In the genomic region with DNA sequence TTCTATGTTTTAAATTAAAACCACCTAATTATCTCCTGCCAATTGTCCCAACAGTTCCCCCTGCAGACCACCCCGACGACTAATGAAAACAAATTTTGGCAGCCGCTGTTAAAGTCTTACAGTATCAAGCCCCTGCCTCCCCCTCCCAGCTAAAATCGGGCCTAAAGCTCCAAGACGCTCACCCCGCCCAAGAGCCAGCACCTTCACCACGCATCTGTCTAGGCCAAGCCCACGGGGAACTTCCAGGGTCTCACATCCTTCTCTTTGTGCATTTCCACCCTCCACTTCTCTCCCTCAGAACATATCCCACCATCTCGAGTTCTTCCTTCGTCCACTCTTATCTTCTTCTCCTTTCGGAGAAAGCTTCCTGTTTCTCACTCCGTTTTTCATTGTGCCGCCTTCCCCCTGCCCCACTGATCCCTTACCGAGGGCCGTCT, we compare ENCODE assay signal across 8 cellular contexts. TPM values are rescaled to one million over a fixed set of nuclear protein-coding genes. Genes with fewer than 3 reads are reported as not detected.
DNase-seq lines count a peak whose midpoint lies in the region; ATAC-seq and TF ChIP-seq lines count a peak whose summit lies in the region.

No MANE protein-coding gene starts in this region.

- no peak for TF ChIP-seq POLR2A in tibial nerve (IDR thresholded peaks at IDR 0.05)

- H3K4me3 ChIP-seq in HUES48 (ENCODE audit: low read depth, low read length), result peak overlapping the region; percentile 99
- H3K4me3 ChIP-seq in muscle layer of colon (ENCODE audit: low read depth in 1 of 2, low read length in 2 of 2), result peak overlapping the region; percentile 89 to 98
- peak overlapping the region; percentile 81 to 91 (median 88) for H3K4me3 ChIP-seq in tibial nerve

- peaks cover 54% of the 10 kb centered on the region for H3K36me3 ChIP-seq in HUES48 (ENCODE audit: control insufficient read depth, insufficient read depth, low read length)
- peaks cover 11% of the 10 kb centered on the region for H3K36me3 ChIP-seq in muscle layer of colon (ENCODE audit: insufficient read depth, low read length)
- H3K36me3 ChIP-seq in tibial nerve, result peaks cover 0 to 22% (median 7%) of the 10 kb centered on the region in 3 donors

- H3K27ac Mint-ChIP-seq in T-cell, result peak overlapping the region; percentile 93 to 99
- H3K27ac Mint-ChIP-seq in dendritic cell treated with granulocyte-macrophage colony-stimulating factor and Interleukin-4, amounts not matched to agents 40 ng/mL and 50 ng/mL, for 4 days, result peak overlapping the region; percentile 96

- intact Hi-C loops in dendritic cell treated with granulocyte-macrophage colony-stimulating factor and Interleukin-4, amounts not matched to agents 40 ng/mL and 50 ng/mL, for 4 days (cut with micrococcal nuclease), result loop anchor here (5.0 to 10.0 kb wide), 3 partner anchors 540 to 892 kb away; partner anchors contain the start of genes ARL5A and STAM2

- ATAC-seq in T-cell (replicated peaks in 1 of 4), result no peak

- no peaks in the 10 kb centered on the region for H3K9me3 Mint-ChIP-seq in T-cell
- no peaks in the 10 kb centered on the region for H3K9me3 Mint-ChIP-seq in dendritic cell treated with granulocyte-macrophage colony-stimulating factor and Interleukin-4, amounts not matched to agents 40 ng/mL and 50 ng/mL, for 4 days

- POLR2A ChIA-PET in T-cell (lab: Charles Lee), result interaction anchor here (0.5 to 1.6 kb wide), 9 partner anchors 11 to 54 kb away, joined by 3 to 13 read pairs (median 6); no protein-coding TSS in a partner anchor

- no peak for TF ChIP-seq EP300 in tibial nerve (IDR thresholded peaks at IDR 0.05)

- peak; percentile 27 for DNase-seq in NCI-H2081 (lab: John Stamatoyannopoulos, UW)
- no peak for DNase-seq in NCI-H2081 treated with DMSO at 0.1 percent for 48 hours (lab: John Stamatoyannopoulos, UW)
- peak in 15 of 34 experiments; percentile 4 to 37 (median 19) for DNase-seq in T-cell
- no peak for DNase-seq in tibial nerve (ENCODE audit: low spot score in 2 of 2)
- DNase-seq in cerebellum (ENCODE audit: low spot score), result no peak

- H3K9ac ChIP-seq in HUES48 (ENCODE audit: low read depth, low read length) (peak overlapping the region; percentile 96), muscle layer of colon (ENCODE audit: low read length) (peak overlapping the region; percentile 98)

- H3K4me1 Mint-ChIP-seq in T-cell, result peaks cover 74 to 76% (median 74%) of the 10 kb centered on the region in 3 donors
- H3K4me1 Mint-ChIP-seq in dendritic cell treated with granulocyte-macrophage colony-stimulating factor and Interleukin-4, amounts not matched to agents 40 ng/mL and 50 ng/mL, for 4 days (ENCODE audit: low read depth), result peaks cover 37% of the 10 kb centered on the region

- H3K4me3 Mint-ChIP-seq in T-cell, result peak overlapping the region; percentile 96 to 100 (median 100)
- peak overlapping the region; percentile 92 for H3K4me3 Mint-ChIP-seq in dendritic cell treated with granulocyte-macrophage colony-stimulating factor and Interleukin-4, amounts not matched to agents 40 ng/mL and 50 ng/mL, for 4 days

- H3K9me3 ChIP-seq in HUES48 (ENCODE audit: control insufficient read depth, insufficient read depth, low read length) (no peaks in the 10 kb centered on the region), muscle layer of colon (ENCODE audit: low read length) (no peaks in the 10 kb centered on the region), tibial nerve (no peaks in the 10 kb centered on the region)

- H3K4me1 ChIP-seq in HUES48 (ENCODE audit: control insufficient read depth, insufficient read depth, low read length), result peaks cover 13% of the 10 kb centered on the region
- H3K4me1 ChIP-seq in muscle layer of colon (ENCODE audit: insufficient read depth, low read length), result peaks cover 33% of the 10 kb centered on the region
- peaks cover 0 to 69% (median 19%) of the 10 kb centered on the region in 4 donors for H3K4me1 ChIP-seq in tibial nerve

- no peaks in the 10 kb centered on the region for H3K27me3 ChIP-seq in HUES48 (ENCODE audit: control insufficient read depth, insufficient read depth, low read length)
- no peaks in the 10 kb centered on the region for H3K27me3 ChIP-seq in muscle layer of colon (ENCODE audit: control insufficient read depth in 1 of 2, insufficient read depth in 2 of 2, low read length in 2 of 2)
- no peaks in the 10 kb centered on the region for H3K27me3 ChIP-seq in tibial nerve

- H3K36me3 Mint-ChIP-seq in T-cell, result peaks cover 24% of the 10 kb centered on the region
- peaks cover 74% of the 10 kb centered on the region for H3K36me3 Mint-ChIP-seq in dendritic cell treated with granulocyte-macrophage colony-stimulating factor and Interleukin-4, amounts not matched to agents 40 ng/mL and 50 ng/mL, for 4 days (ENCODE audit: low read depth)

- TF ChIP-seq CTCF in tibial nerve (IDR thresholded peaks at IDR 0.05), result no peak

- WGBS in tibial nerve, 2 donors, result 0 to 1% methylated on average over 15 of the region's 15 CpGs

- H3K27me3 Mint-ChIP-seq in T-cell, result no peaks in the 10 kb centered on the region
- H3K27me3 Mint-ChIP-seq in dendritic cell treated with granulocyte-macrophage colony-stimulating factor and Interleukin-4, amounts not matched to agents 40 ng/mL and 50 ng/mL, for 4 days, result no peaks in the 10 kb centered on the region

- H3K27ac ChIP-seq in HUES48 (ENCODE audit: low read depth, low read length) (peak overlapping the region; percentile 99), muscle layer of colon (ENCODE audit: low read depth, low read length) (peak overlapping the region; percentile 97), tibial nerve (peak overlapping the region; percentile 88 to 99 (median 94))

- CTCF ChIA-PET in T-cell (lab: Charles Lee), result interaction anchor here (0.7 to 2.1 kb wide), 11 partner anchors 10 to 1448 kb away, joined by 3 to 13 read pairs (median 4); partner anchors contain the start of gene STAM2 (in 1 of the 2)

RNA-seq across cellular contexts. Expression of gene PRPF40A, which starts 0.4 kb away (rescaled TPM):
- total RNA-seq in T-cell, result 100 to 1,000 TPM; 101 to 124 (median 106) TPM
- total RNA-seq in tibial nerve, result 10 to 100 TPM; 66.4 to 97.7 (median 77.6) TPM
- total RNA-seq in cerebellum, result 105 TPM

RNA-seq across cellular contexts. Expression of gene ARL6IP6, which starts 1.6 kb away (rescaled TPM):
- total RNA-seq in T-cell (10 to 100 TPM; 13.2 to 17.6 (median 15.7) TPM), tibial nerve (10 to 100 TPM; 17.5 to 28.5 (median 23.6) TPM), cerebellum (31.9 TPM)

Comparison
In these comparisons a context has a peak if more than half of its experiments do, and no peak if none do; other contexts are left out.
1. DNase-seq: peak in NCI-H2081 (2 of 2); none in NCI-H2081 treated with DMSO at 0.1 percent for 48 hours (single experiment), tibial nerve (0 of 2) and cerebellum (single experiment).
2. Peak in every context shown above with its lines, with median percentiles within 50 percentile points of each other: H3K27ac ChIP-seq and H3K4me3 ChIP-seq.